Comparison of ENCODE assay signal across 1 cellular context in the genomic region with DNA sequence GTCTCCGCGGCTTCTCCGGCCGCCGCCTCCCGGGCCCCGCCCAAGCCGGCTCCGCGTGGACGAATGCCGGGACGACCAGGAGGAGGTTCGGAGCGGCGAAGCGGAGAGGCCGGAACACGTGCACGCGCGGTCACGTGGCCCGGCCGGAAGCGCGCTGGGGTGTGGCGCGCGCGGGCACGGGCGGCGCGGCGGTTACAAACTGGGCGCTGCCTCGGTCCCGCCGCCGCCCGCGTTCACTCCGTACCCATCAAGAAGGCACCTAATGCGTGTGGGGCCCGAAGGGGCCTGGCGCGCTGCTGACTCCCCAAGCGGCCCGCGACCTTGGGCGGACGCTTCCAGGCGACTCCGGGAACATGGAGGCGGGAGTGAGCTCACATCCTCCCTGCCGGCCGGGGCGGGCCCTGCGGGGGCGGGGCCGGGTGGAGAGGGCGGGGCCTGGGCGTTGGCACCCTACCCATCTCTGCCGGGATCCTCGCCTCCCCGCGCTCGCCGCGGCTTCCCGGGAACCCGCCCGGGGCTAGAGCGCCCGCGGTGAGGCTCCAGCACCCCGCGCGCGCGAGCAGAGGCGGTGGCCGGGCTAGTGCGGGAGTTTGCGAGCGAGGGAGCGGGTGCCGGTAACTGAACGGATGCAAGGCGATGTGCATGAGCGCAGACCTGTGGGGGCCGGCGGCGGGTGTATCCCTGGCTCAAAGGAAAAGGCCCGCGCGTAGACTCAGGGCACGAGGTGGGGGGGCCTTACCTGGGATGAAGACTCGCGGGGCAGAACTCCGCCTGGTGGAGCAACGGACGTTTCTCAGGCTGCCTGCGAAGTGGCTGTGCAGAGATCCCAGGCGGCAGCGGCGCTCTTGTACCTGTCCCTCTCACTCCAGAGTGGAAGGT.
A peak's percentile ranks its signal among the peaks of the same experiment; 100 is the strongest.
TF ChIP-seq lines count a peak whose summit lies in the region.

A gene (minus strand): TSS at position 367 of the 879 bp plus-strand sequence. CDS start 424 bp downstream, outside the sequence.

TF ChIP-seq in HepG2, 621 proteins besides CTCF, POLR2A, EP300 and RAD21 (continued from another document and continues in another):
- TF ChIP-seq, protein P1, sequence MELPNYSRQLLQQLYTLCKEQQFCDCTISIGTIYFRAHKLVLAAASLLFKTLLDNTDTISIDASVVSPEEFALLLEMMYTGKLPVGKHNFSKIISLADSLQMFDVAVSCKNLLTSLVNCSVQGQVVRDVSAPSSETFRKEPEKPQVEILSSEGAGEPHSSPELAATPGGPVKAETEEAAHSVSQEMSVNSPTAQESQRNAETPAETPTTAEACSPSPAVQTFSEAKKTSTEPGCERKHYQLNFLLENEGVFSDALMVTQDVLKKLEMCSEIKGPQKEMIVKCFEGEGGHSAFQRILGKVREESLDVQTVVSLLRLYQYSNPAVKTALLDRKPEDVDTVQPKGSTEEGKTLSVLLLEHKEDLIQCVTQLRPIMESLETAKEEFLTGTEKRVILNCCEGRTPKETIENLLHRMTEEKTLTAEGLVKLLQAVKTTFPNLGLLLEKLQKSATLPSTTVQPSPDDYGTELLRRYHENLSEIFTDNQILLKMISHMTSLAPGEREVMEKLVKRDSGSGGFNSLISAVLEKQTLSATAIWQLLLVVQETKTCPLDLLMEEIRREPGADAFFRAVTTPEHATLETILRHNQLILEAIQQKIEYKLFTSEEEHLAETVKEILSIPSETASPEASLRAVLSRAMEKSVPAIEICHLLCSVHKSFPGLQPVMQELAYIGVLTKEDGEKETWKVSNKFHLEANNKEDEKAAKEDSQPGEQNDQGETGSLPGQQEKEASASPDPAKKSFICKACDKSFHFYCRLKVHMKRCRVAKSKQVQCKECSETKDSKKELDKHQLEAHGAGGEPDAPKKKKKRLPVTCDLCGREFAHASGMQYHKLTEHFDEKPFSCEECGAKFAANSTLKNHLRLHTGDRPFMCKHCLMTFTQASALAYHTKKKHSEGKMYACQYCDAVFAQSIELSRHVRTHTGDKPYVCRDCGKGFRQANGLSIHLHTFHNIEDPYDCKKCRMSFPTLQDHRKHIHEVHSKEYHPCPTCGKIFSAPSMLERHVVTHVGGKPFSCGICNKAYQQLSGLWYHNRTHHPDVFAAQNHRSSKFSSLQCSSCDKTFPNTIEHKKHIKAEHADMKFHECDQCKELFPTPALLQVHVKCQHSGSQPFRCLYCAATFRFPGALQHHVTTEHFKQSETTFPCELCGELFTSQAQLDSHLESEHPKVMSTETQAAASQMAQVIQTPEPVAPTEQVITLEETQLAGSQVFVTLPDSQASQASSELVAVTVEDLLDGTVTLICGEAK (IDR thresholded peaks at IDR 0.05): no peak
- TF ChIP-seq, protein P1 (CRISPR knock-in tag; IDR thresholded peaks at IDR 0.05): peak; percentile 61; the same call in 1 of the 2 replicates
- TF ChIP-seq, protein P2, sequence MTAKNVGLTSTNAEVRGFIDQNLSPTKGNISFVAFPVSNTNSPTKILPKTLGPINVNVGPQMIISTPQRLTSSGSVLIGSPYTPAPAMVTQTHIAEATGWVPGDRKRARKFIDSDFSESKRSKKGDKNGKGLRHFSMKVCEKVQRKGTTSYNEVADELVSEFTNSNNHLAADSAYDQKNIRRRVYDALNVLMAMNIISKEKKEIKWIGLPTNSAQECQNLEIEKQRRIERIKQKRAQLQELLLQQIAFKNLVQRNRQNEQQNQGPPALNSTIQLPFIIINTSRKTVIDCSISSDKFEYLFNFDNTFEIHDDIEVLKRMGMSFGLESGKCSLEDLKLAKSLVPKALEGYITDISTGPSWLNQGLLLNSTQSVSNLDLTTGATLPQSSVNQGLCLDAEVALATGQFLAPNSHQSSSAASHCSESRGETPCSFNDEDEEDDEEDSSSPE (CRISPR knock-in tag; IDR thresholded peaks at IDR 0.05): peak; percentile 37; the same call in 1 of the 2 replicates
- 0 out of 2 replicates have a peak, but pooled peaks have one; percentile 51 for TF ChIP-seq ZNF749 (CRISPR knock-in tag; IDR thresholded peaks at IDR 0.05; ENCODE audit: borderline replicate concordance)
- TF ChIP-seq ZBTB38 (CRISPR knock-in tag; IDR thresholded peaks at IDR 0.05): 0 out of 2 replicates have a peak, but pooled peaks have one; percentile 13
- peak; percentile 22; the same call in 1 of the 2 replicates for TF ChIP-seq MYC (CRISPR knock-in tag; IDR thresholded peaks at IDR 0.05; ENCODE audit: borderline replicate concordance)
- TF ChIP-seq PHF20 (CRISPR knock-in tag; IDR thresholded peaks at IDR 0.05): peak; percentile 50; the same call in 1 of the 2 replicates
- TF ChIP-seq YEATS4 (CRISPR knock-in tag; IDR thresholded peaks at IDR 0.05; ENCODE audit: borderline replicate concordance): peak; percentile 39; the same call in 1 of the 2 replicates
- TF ChIP-seq ZFY (CRISPR knock-in tag; IDR thresholded peaks at IDR 0.05): peak; percentile 76
- TF ChIP-seq, protein P3, sequence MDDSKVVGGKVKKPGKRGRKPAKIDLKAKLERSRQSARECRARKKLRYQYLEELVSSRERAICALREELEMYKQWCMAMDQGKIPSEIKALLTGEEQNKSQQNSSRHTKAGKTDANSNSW (CRISPR knock-in tag; IDR thresholded peaks at IDR 0.05; ENCODE audit: borderline replicate concordance): peak; percentile 81; the same call in 1 of the 2 replicates
- TF ChIP-seq, protein P4, sequence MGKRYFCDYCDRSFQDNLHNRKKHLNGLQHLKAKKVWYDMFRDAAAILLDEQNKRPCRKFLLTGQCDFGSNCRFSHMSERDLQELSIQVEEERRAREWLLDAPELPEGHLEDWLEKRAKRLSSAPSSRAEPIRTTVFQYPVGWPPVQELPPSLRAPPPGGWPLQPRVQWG (CRISPR knock-in tag; IDR thresholded peaks at IDR 0.05; ENCODE audit: borderline replicate concordance, low read depth): no peak
- TF ChIP-seq HDAC6 (IDR thresholded peaks at IDR 0.05; ENCODE audit: low read depth, low read length): no peak
- TF ChIP-seq, protein P5, sequence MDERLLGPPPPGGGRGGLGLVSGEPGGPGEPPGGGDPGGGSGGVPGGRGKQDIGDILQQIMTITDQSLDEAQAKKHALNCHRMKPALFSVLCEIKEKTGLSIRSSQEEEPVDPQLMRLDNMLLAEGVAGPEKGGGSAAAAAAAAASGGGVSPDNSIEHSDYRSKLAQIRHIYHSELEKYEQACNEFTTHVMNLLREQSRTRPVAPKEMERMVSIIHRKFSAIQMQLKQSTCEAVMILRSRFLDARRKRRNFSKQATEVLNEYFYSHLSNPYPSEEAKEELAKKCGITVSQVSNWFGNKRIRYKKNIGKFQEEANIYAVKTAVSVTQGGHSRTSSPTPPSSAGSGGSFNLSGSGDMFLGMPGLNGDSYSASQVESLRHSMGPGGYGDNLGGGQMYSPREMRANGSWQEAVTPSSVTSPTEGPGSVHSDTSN (CRISPR knock-in tag; IDR thresholded peaks at IDR 0.05): no peak
- peak; percentile 45 for TF ChIP-seq GABPA (IDR thresholded peaks at IDR 0.05; ENCODE audit: low read depth, low read length)
- TF ChIP-seq GABPA (CRISPR knock-in tag; IDR thresholded peaks at IDR 0.05; ENCODE audit: low read depth): peak; percentile 42; the same call in 1 of the 2 replicates
- TF ChIP-seq SIN3B (IDR thresholded peaks at IDR 0.05; ENCODE audit: low read length): no peak
- TF ChIP-seq, protein P6, sequence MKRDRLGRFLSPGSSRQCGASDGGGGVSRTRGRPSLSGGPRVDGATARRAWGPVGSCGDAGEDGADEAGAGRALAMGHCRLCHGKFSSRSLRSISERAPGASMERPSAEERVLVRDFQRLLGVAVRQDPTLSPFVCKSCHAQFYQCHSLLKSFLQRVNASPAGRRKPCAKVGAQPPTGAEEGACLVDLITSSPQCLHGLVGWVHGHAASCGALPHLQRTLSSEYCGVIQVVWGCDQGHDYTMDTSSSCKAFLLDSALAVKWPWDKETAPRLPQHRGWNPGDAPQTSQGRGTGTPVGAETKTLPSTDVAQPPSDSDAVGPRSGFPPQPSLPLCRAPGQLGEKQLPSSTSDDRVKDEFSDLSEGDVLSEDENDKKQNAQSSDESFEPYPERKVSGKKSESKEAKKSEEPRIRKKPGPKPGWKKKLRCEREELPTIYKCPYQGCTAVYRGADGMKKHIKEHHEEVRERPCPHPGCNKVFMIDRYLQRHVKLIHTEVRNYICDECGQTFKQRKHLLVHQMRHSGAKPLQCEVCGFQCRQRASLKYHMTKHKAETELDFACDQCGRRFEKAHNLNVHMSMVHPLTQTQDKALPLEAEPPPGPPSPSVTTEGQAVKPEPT (CRISPR knock-in tag; IDR thresholded peaks at IDR 0.05; ENCODE audit: low read depth): 0 out of 2 replicates have a peak, but pooled peaks have one; percentile 1
- no peak for TF ChIP-seq SOX6 (IDR thresholded peaks at IDR 0.05)
- TF ChIP-seq SOX6 (CRISPR knock-in tag; IDR thresholded peaks at IDR 0.05): peak; percentile 64; the same call in 1 of the 2 replicates
- TF ChIP-seq ZSCAN21 (CRISPR knock-in tag; IDR thresholded peaks at IDR 0.05; ENCODE audit: borderline replicate concordance): peak; percentile 58; the same call in 1 of the 2 replicates
- TF ChIP-seq EEA1 (CRISPR knock-in tag; IDR thresholded peaks at IDR 0.05; ENCODE audit: borderline replicate concordance): 0 out of 2 replicates have a peak, but pooled peaks have one; percentile 46
- TF ChIP-seq SMARCE1 (IDR thresholded peaks at IDR 0.05; ENCODE audit: borderline replicate concordance): no peak
- no peak for TF ChIP-seq HNF4G (IDR thresholded peaks at IDR 0.05; ENCODE audit: borderline replicate concordance, low read depth, low read length)
- 0 out of 2 replicates have a peak, but pooled peaks have one; percentile 31 for TF ChIP-seq HNF4G (CRISPR knock-in tag; IDR thresholded peaks at IDR 0.05; ENCODE audit: borderline replicate concordance, low read depth)
- TF ChIP-seq MZF1 (CRISPR knock-in tag; IDR thresholded peaks at IDR 0.05; ENCODE audit: borderline replicate concordance): no peak
- peak; percentile 95 for TF ChIP-seq RBM39 (IDR thresholded peaks at IDR 0.05; ENCODE audit: low read depth, low read length, poor library complexity, severe bottlenecking)
- 0 out of 2 replicates have a peak, but pooled peaks have one; percentile 34 for TF ChIP-seq ELF3 (CRISPR knock-in tag; IDR thresholded peaks at IDR 0.05)
- TF ChIP-seq MXD4 (CRISPR knock-in tag; IDR thresholded peaks at IDR 0.05): no peak
- TF ChIP-seq KDM5B (CRISPR knock-in tag; IDR thresholded peaks at IDR 0.05; ENCODE audit: borderline replicate concordance): peak; percentile 63
- TF ChIP-seq MEF2D (CRISPR knock-in tag; IDR thresholded peaks at IDR 0.05): peak; percentile 24; the same call in 1 of the 2 replicates
- TF ChIP-seq YEATS2 (CRISPR knock-in tag; IDR thresholded peaks at IDR 0.05; ENCODE audit: borderline replicate concordance): peak; percentile 39; the same call in 1 of the 2 replicates
- no peak for TF ChIP-seq TRIM24 (CRISPR knock-in tag; IDR thresholded peaks at IDR 0.05)
- TF ChIP-seq, protein P7, sequence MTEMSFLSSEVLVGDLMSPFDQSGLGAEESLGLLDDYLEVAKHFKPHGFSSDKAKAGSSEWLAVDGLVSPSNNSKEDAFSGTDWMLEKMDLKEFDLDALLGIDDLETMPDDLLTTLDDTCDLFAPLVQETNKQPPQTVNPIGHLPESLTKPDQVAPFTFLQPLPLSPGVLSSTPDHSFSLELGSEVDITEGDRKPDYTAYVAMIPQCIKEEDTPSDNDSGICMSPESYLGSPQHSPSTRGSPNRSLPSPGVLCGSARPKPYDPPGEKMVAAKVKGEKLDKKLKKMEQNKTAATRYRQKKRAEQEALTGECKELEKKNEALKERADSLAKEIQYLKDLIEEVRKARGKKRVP (CRISPR knock-in tag; IDR thresholded peaks at IDR 0.05): 0 out of 4 replicates have a peak, but pooled peaks of 1 of the 2 experiments have one; percentile 21
- TF ChIP-seq MBNL3 (CRISPR knock-in tag; conservative IDR thresholded peaks at IDR 0.05): no peak
- TF ChIP-seq NFATC3 (CRISPR knock-in tag; IDR thresholded peaks at IDR 0.05): no peak
- TF ChIP-seq CHD2 (IDR thresholded peaks at IDR 0.05; ENCODE audit: low read depth, low read length): no peak
- no peak for TF ChIP-seq ISL2 (CRISPR knock-in tag; IDR thresholded peaks at IDR 0.05)
- TF ChIP-seq NFKB2 (CRISPR knock-in tag; IDR thresholded peaks at IDR 0.05; ENCODE audit: borderline replicate concordance): no peak
- TF ChIP-seq, protein P8, sequence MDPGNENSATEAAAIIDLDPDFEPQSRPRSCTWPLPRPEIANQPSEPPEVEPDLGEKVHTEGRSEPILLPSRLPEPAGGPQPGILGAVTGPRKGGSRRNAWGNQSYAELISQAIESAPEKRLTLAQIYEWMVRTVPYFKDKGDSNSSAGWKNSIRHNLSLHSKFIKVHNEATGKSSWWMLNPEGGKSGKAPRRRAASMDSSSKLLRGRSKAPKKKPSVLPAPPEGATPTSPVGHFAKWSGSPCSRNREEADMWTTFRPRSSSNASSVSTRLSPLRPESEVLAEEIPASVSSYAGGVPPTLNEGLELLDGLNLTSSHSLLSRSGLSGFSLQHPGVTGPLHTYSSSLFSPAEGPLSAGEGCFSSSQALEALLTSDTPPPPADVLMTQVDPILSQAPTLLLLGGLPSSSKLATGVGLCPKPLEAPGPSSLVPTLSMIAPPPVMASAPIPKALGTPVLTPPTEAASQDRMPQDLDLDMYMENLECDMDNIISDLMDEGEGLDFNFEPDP (CRISPR knock-in tag; conservative IDR thresholded peaks at IDR 0.05): no peak
- peak; percentile 72 for TF ChIP-seq YY1 (IDR thresholded peaks at IDR 0.05; ENCODE audit: insufficient read depth, insufficient replicate concordance, low read depth, low read length)
